21 cellular contexts compared by ENCODE assay signal in genomic region chr11:42840176-42840829, GRCh38.
A peak's percentile ranks its signal among the peaks of the same experiment; 100 is the strongest.
DNase-seq lines count a peak whose midpoint lies in the region; ATAC-seq, FAIRE-seq and TF ChIP-seq lines count a peak whose summit lies in the region.
"Had no signal": no experiment of that assay in that cellular context is flagged by ENCODE, and none has a peak within 500 bp of the region (broad histone marks: within the 10 kb centered on the region; RNA-seq: fewer than 3 reads in every experiment).

No MANE protein-coding gene starts in this region.

- DNase-seq in GM10248 (ENCODE audit: extremely low spot score) (peak; percentile 29), breast epithelium (ENCODE audit: low spot score in 2 of 2) (no peak), HTR-8/SVneo (ENCODE audit: insufficient read length, low spot score) (no peak), SKM-1 treated with dmso at 0.1 percent for 144 hours (lab: John Stamatoyannopoulos, UW; ENCODE audit: unreplicated experiment) (no peak)
- DNase-seq: activated CD4-positive, alpha-beta T cell treated with anti-CD3 and anti-CD28 coated beads for 36 hours; activated naive CD8-positive, alpha-beta T cell treated with anti-CD3 and anti-CD28 coated beads, Interleukin-2, amount 10 ng/mL, durations not matched to agents 7 days and 5 days; colonic mucosa; hippocampal formation; ovary; SK-N-SH; T1000; transverse colon had no signal

- no peaks in the 10 kb centered on the region for H3K9me3 ChIP-seq in breast epithelium
- H3K9me3 ChIP-seq: colonic mucosa, HAP-1, ovary, SK-N-SH, transverse colon had no signal

- ATAC-seq in GM19043 (IDR thresholded peaks at IDR 0.05; ENCODE audit: low read depth, unreplicated experiment) (peak; percentile 72), HG02798 (IDR thresholded peaks at IDR 0.05; ENCODE audit: poor library complexity, unreplicated experiment) (peak; percentile 96), HG03521 (IDR thresholded peaks at IDR 0.05; ENCODE audit: unreplicated experiment) (peak; percentile 93), GM21381 (IDR thresholded peaks at IDR 0.05; ENCODE audit: unreplicated experiment) (no peak)
- ATAC-seq: activated CD4-positive, alpha-beta T cell treated with anti-CD3 and anti-CD28 coated beads for 36 hours; activated T-helper 17 cell treated with anti-CD3 and anti-CD28 coated beads, Interleukin-2, amount 50 U/mL, for 72 hours; sciatic nerve had no signal

- FAIRE-seq in HTR-8/SVneo (lab: Jason Lieb, UNC) = no peak
- FAIRE-seq: endometrium, keratinocyte had no signal

- intact Hi-C loops in breast epithelium (cut with DNase I; ENCODE audit: low total_unique reads) = loop anchor here (5.0 kb wide), 1 partner anchor 1203 kb away; no protein-coding TSS in a partner anchor

- CTCF ChIA-PET in GM10248 (lab: Yijun Ruan, JAX) = interaction anchor here (0.9 kb wide), 1 partner anchor 442 kb away, joined by 3 read pairs; no protein-coding TSS in a partner anchor

- no peak for TF ChIP-seq CTCF in GM10248 (IDR thresholded peaks at IDR 0.05; ENCODE audit: control extremely low read depth, extremely low read depth, low read depth, missing control alignments)
- no peak for TF ChIP-seq CTCF in breast epithelium (IDR thresholded peaks at IDR 0.05)

- no peaks in the 10 kb centered on the region for H3K4me1 ChIP-seq in breast epithelium
- H3K4me1 ChIP-seq: colonic mucosa, HAP-1, transverse colon had no signal

- TF ChIP-seq POLR2A in breast epithelium (IDR thresholded peaks at IDR 0.05) = no peak

- no peaks in the 10 kb centered on the region for H3K36me3 ChIP-seq in breast epithelium
- H3K36me3 ChIP-seq: colonic mucosa, HAP-1, ovary, transverse colon had no signal

- POLR2A ChIA-PET in GM10248 (lab: Yijun Ruan, JAX) = no interaction called here

- H3K27ac ChIP-seq in breast epithelium = no peak overlapping the region
- H3K27ac ChIP-seq: colonic mucosa, ovary, transverse colon had no signal

- no peaks in the 10 kb centered on the region for H3K27me3 ChIP-seq in breast epithelium
- H3K27me3 ChIP-seq: colonic mucosa, ovary, transverse colon had no signal

- H3K4me3 ChIP-seq in breast epithelium = no peak overlapping the region
- H3K4me3 ChIP-seq: colonic mucosa, HAP-1, ovary, transverse colon had no signal
